In genomic region chr4:143700420-143701352, GRCh38 we compare ENCODE assay signal across 8 cellular contexts. TPM values are rescaled to one million over a fixed set of nuclear protein-coding genes. Genes with fewer than 3 reads are reported as not detected.
DNase-seq lines count a peak whose midpoint lies in the region; ATAC-seq and TF ChIP-seq lines count a peak whose summit lies in the region.
"Had no signal": no experiment of that assay in that cellular context is flagged by ENCODE, and none has a peak within 500 bp of the region (broad histone marks: within the 10 kb centered on the region; RNA-seq: fewer than 3 reads in every experiment).

TSS of gene FREM3 (minus strand) at chr4:143700675. CDS start at chr4:143700675, 0 bp downstream.

- TF ChIP-seq POLR2A in ovary (IDR thresholded peaks at IDR 0.05): no peak

- no peaks in the 10 kb centered on the region for H3K4me1 ChIP-seq in H9 (ENCODE audit: insufficient read depth, low read length)
- H3K4me1 ChIP-seq in skeletal muscle satellite cell (ENCODE audit: control insufficient read depth, insufficient read depth, low read length): peaks cover 13% of the 10 kb centered on the region
- H3K4me1 ChIP-seq in ovary (ENCODE audit: insufficient read depth): peaks cover 4% of the 10 kb centered on the region

- H3K9me3 ChIP-seq in H9 (ENCODE audit: control insufficient read depth, low read depth, low read length) (no peaks in the 10 kb centered on the region), skeletal muscle satellite cell (replicated peaks; ENCODE audit: low read length) (no peaks in the 10 kb centered on the region), ovary (peaks cover 0 to 7% of the 10 kb centered on the region in 2 donors)

- H4K8ac ChIP-seq in H9 (replicated peaks; ENCODE audit: insufficient read length, low read depth, low read length): no peak within 1 kb of the TSS

- H4K91ac ChIP-seq in H9 (ENCODE audit: insufficient read length, low read depth, low read length): no peak within 1 kb of the TSS

- intact Hi-C loops in left ventricle myocardium superior (cut with micrococcal nuclease) (no loop called here), ovary (cut with DNase I) (no loop called here)

- H3K4me1 Mint-ChIP-seq in H9: peaks cover 6 to 7% of the 10 kb centered on the region in 2 experiments; a peak in 3 of 4 replicates
- H3K4me1 Mint-ChIP-seq in T-helper 2 cell treated with Interferon-gamma antibody and Interleukin-4, amounts not matched to agents 5 μg/mL and 100 μg/mL, for 36 hours (ENCODE audit: low read depth): peaks cover 8% of the 10 kb centered on the region

- ATAC-seq in left ventricle myocardium superior (peak; percentile 32), GM21515 (IDR thresholded peaks at IDR 0.05; ENCODE audit: unreplicated experiment) (no peak)

- no peak within 1 kb of the TSS for H2BK120ac ChIP-seq in H9 (ENCODE audit: low read depth, low read length, poor library complexity, severe bottlenecking)

- H2BK20ac ChIP-seq in H9 (ENCODE audit: low read depth, low read length, poor library complexity, severe bottlenecking): no peak within 1 kb of the TSS

- peaks cover 14% of the 10 kb centered on the region for H3K23me2 ChIP-seq in H9 (ENCODE audit: insufficient read length, low read depth, low read length, poor library complexity, severe bottlenecking)

- DNase-seq in H9 (peak; percentile 75), left ventricle myocardium superior (peak; percentile 30), ovary (no peak), C1 segment of cervical spinal cord (lab: John Stamatoyannopoulos, UW) (no peak)
- DNase-seq in T-helper 2 cell treated with Interferon-gamma antibody and Interleukin-4, amounts not matched to agents 5 μg/mL and 100 μg/mL, for 36 hours (ENCODE audit: low spot score): no peak

- H3K56ac ChIP-seq in H9 (ENCODE audit: insufficient read length, low read depth, low read length): no peak within 1 kb of the TSS

- H3K4me2 ChIP-seq in H9 (ENCODE audit: insufficient read depth, insufficient read length, low read length) (peak within 1 kb of the TSS; percentile 78), skeletal muscle satellite cell (ENCODE audit: low read length) (peak within 1 kb of the TSS; percentile 66)

- no peak within 1 kb of the TSS; the same call in 1 of the 2 replicates for H3K14ac ChIP-seq in H9 (ENCODE audit: insufficient read depth, low read length)

- H3K4me3 Mint-ChIP-seq in H9: peak within 1 kb of the TSS; percentile 66 to 84
- H3K4me3 Mint-ChIP-seq in T-helper 2 cell treated with Interferon-gamma antibody and Interleukin-4, amounts not matched to agents 5 μg/mL and 100 μg/mL, for 36 hours: peak within 1 kb of the TSS; percentile 76

- no peak within 1 kb of the TSS for H3K4ac ChIP-seq in H9 (ENCODE audit: low read depth, low read length)

- no peak within 1 kb of the TSS for H3K23ac ChIP-seq in H9 (ENCODE audit: insufficient read length, low read depth, low read length)

- H3K18ac ChIP-seq in H9 (ENCODE audit: insufficient read length, low read depth, low read length): no peak within 1 kb of the TSS

- H2BK15ac ChIP-seq in H9 (ENCODE audit: low read depth, low read length): no peak within 1 kb of the TSS

- no CpG with 5 or more reads among the region's 64 CpGs for WGBS in H9 (ENCODE audit: extremely low coverage, insufficient read length, low lambda C conversion rate)
- 1 to 2% (median 1%) methylated on average over 35 to 64 of the region's 64 CpGs for WGBS in ovary, 3 donors

- no peak for TF ChIP-seq EP300 in ovary (IDR thresholded peaks at IDR 0.05)

- H2BK12ac ChIP-seq in H9 (ENCODE audit: insufficient read length, low read depth, low read length): no peak within 1 kb of the TSS

- H3K79me1 ChIP-seq in H9 (ENCODE audit: insufficient read depth, low read depth, low read length, poor library complexity, severe bottlenecking): no peaks in the 10 kb centered on the region

- no peak within 1 kb of the TSS for H2AK5ac ChIP-seq in H9 (ENCODE audit: insufficient read length, low read length)

- no peak within 1 kb of the TSS for H3K9ac ChIP-seq in H9 (ENCODE audit: extremely low read depth, insufficient read length, low read length)
- H3K9ac ChIP-seq in skeletal muscle satellite cell (ENCODE audit: low read depth, low read length): no peak within 1 kb of the TSS

- no peaks in the 10 kb centered on the region; a peak in 2 of 7 replicates for H3K36me3 Mint-ChIP-seq in H9 (ENCODE audit: insufficient read depth in 1 of 3, low read depth in 3 of 3)
- H3K36me3 Mint-ChIP-seq in T-helper 2 cell treated with Interferon-gamma antibody and Interleukin-4, amounts not matched to agents 5 μg/mL and 100 μg/mL, for 36 hours (ENCODE audit: low read depth): no peaks in the 10 kb centered on the region

- no peaks in the 10 kb centered on the region for H3K36me3 ChIP-seq in skeletal muscle satellite cell (ENCODE audit: insufficient read depth, low read length)
- H3K36me3 ChIP-seq in ovary: no peaks in the 10 kb centered on the region

- H4K5ac ChIP-seq in H9 (ENCODE audit: insufficient read length, low read depth, low read length): no peak within 1 kb of the TSS

- peaks cover 87% of the 10 kb centered on the region for H3K27me3 Mint-ChIP-seq in H9 (ENCODE audit: low read depth)
- peaks cover 66% of the 10 kb centered on the region for H3K27me3 Mint-ChIP-seq in T-helper 2 cell treated with Interferon-gamma antibody and Interleukin-4, amounts not matched to agents 5 μg/mL and 100 μg/mL, for 36 hours (ENCODE audit: low read depth)

- H2AFZ ChIP-seq in H9 (ENCODE audit: low read length): no peak within 1 kb of the TSS

- peaks cover 0 to 9% of the 10 kb centered on the region in 2 experiments; a peak in 1 of 5 replicates for H3K9me3 Mint-ChIP-seq in H9
- H3K9me3 Mint-ChIP-seq in T-helper 2 cell treated with Interferon-gamma antibody and Interleukin-4, amounts not matched to agents 5 μg/mL and 100 μg/mL, for 36 hours: no peaks in the 10 kb centered on the region

- no peak within 1 kb of the TSS for H3T11ph ChIP-seq in H9 (ENCODE audit: low read length)

- H3K27me3 ChIP-seq in H9 (ENCODE audit: insufficient read depth, low read length): peaks cover 21% of the 10 kb centered on the region
- H3K27me3 ChIP-seq in skeletal muscle satellite cell (ENCODE audit: control insufficient read depth, insufficient read depth, low read length): peaks cover 74% of the 10 kb centered on the region
- no peaks in the 10 kb centered on the region for H3K27me3 ChIP-seq in ovary

- H4K20me1 ChIP-seq in H9 (ENCODE audit: control insufficient read depth, insufficient read depth, insufficient read length): no peaks in the 10 kb centered on the region

- no peak within 1 kb of the TSS for H2BK5ac ChIP-seq in H9 (ENCODE audit: insufficient read length, low read length)

- no peak for TF ChIP-seq CTCF in H9 (conservative IDR thresholded peaks at IDR 0.05)
- no peak for TF ChIP-seq CTCF in ovary (IDR thresholded peaks at IDR 0.05)

- no peaks in the 10 kb centered on the region for H3K79me2 ChIP-seq in H9 (ENCODE audit: insufficient read depth, low read length)

- H3K27ac ChIP-seq in H9 (ENCODE audit: insufficient read length, low read depth, low read length): no peak within 1 kb of the TSS
- no peak within 1 kb of the TSS for H3K27ac ChIP-seq in ovary

- no peak within 1 kb of the TSS; a peak in 1 of 7 replicates for H3K27ac Mint-ChIP-seq in H9
- H3K27ac Mint-ChIP-seq in T-helper 2 cell treated with Interferon-gamma antibody and Interleukin-4, amounts not matched to agents 5 μg/mL and 100 μg/mL, for 36 hours: no peak within 1 kb of the TSS

- H3K4me3 ChIP-seq in skeletal muscle satellite cell (ENCODE audit: low read length): peak within 1 kb of the TSS; percentile 14
- H3K4me3 ChIP-seq in ovary: no peak within 1 kb of the TSS

RNA-seq across cellular contexts. Expression of gene FREM3, which starts in this region (rescaled TPM):
- not detected in 2 replicates for total RNA-seq in H9 (2021)
- not detected for total RNA-seq in left ventricle myocardium superior
- total RNA-seq in skeletal muscle satellite cell (2012; rRNA removed): not detected in 2 replicates
- under 1 TPM in 1 of 7 donors, not detected in 6; 0.08 TPM for total RNA-seq in ovary
- under 1 TPM in 1 of 2 donors, not detected in 1; 0.02 TPM for polyA plus RNA-seq in ovary
- total RNA-seq: NCI-H460 had no signal

Comparison
In these comparisons a context has a peak if more than half of its experiments do, and no peak if none do; other contexts are left out.
1. Peak in DNase-seq and H3K4me2 ChIP-seq in H9; RNA of the gene not detected or under 1 TPM.
2. Peak in DNase-seq and ATAC-seq in left ventricle myocardium superior; RNA of the gene not detected or under 1 TPM.